13 cellular contexts compared by ENCODE assay signal in the genomic region with DNA sequence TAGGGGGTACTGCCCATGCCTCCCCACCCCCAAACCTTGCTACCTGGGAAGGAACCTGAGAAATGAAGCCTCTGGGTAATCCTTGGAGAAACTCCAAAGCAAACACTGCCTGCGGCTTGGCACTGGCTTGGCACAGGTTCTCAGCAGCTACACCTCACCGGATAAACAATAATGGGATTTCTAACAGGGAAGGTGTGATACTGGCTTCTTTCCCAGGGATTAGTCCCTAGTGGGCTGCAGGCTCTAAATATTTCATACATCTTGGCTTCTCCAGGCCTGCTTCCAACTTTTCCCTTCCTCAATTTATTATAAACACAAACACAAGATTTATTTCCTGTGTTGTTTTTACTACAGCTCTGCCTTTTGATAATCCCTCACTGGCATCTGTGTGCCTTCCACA. TPM values are rescaled to one million over a fixed set of nuclear protein-coding genes. Genes with fewer than 3 reads are reported as not detected.
DNase-seq lines count a peak whose midpoint lies in the region; ATAC-seq lines count a peak whose summit lies in the region.
"Had no signal": no experiment of that assay in that cellular context is flagged by ENCODE, and none has a peak within 500 bp of the region (broad histone marks: within the 10 kb centered on the region; RNA-seq: fewer than 3 reads in every experiment).

No MANE protein-coding gene starts in this region.

- no peak overlapping the region for H2AK5ac ChIP-seq in trophoblast cell (ENCODE audit: low read length)

- H3K9ac ChIP-seq in trophoblast cell (ENCODE audit: low read length), result no peak overlapping the region

- H3K4me3 ChIP-seq in trophoblast cell (ENCODE audit: low read depth, low read length), result no peak overlapping the region

- H4K8ac ChIP-seq in trophoblast cell (ENCODE audit: low read depth, low read length), result no peak overlapping the region

- no peaks in the 10 kb centered on the region for H3K9me3 ChIP-seq in trophoblast cell (ENCODE audit: insufficient read depth, low read depth, low read length)

- ATAC-seq in HG02885 (IDR thresholded peaks at IDR 0.05; ENCODE audit: poor library complexity, unreplicated experiment), result no peak
- ATAC-seq: activated CD8-positive, alpha-beta T cell treated with anti-CD3 and anti-CD28 coated beads, Interleukin-2, amount 10 ng/mL, durations not matched to agents 7 days and 5 days; sciatic nerve had no signal

- H2BK12ac ChIP-seq in trophoblast cell (ENCODE audit: low read length), result no peak overlapping the region

- H4K91ac ChIP-seq in trophoblast cell (ENCODE audit: low read depth, low read length), result no peak overlapping the region

- no peak overlapping the region for H3K4me2 ChIP-seq in trophoblast cell (ENCODE audit: low read length)

- no peaks in the 10 kb centered on the region for H3K27me3 ChIP-seq in trophoblast cell (ENCODE audit: insufficient read depth, low read length)

- H4K12ac ChIP-seq in trophoblast cell (ENCODE audit: low read depth, low read length), result no peak overlapping the region

- no peaks in the 10 kb centered on the region for H3K79me1 ChIP-seq in trophoblast cell (ENCODE audit: low read length)

- H3K36me3 ChIP-seq in trophoblast cell (ENCODE audit: control insufficient read depth in 1 of 2, insufficient read depth in 2 of 2, low read length in 2 of 2), result peaks cover 20 to 35% of the 10 kb centered on the region in 2 experiments

- in situ Hi-C loops in ACHN (cut with HindIII; ENCODE audit: low pct_ligation_motif_present, low pct_unique_long_range_greater_than_20kb, low sequenced_read_pairs), result no loop called here

- no CpG with 5 or more reads among the region's 2 CpGs for WGBS in trophoblast cell (ENCODE audit: extremely low coverage, insufficient coverage, insufficient read length)

- no peak overlapping the region for H2AFZ ChIP-seq in trophoblast cell (ENCODE audit: insufficient read depth, low read length, poor library complexity)

- no peak overlapping the region for H2BK5ac ChIP-seq in trophoblast cell (ENCODE audit: low read depth, low read length, poor library complexity)

- H2BK120ac ChIP-seq in trophoblast cell (ENCODE audit: insufficient read depth, low read length, poor library complexity), result no peak overlapping the region

- H3K18ac ChIP-seq in trophoblast cell (ENCODE audit: low read length), result no peak overlapping the region

- peak overlapping the region; percentile 47 for H3K4ac ChIP-seq in trophoblast cell (ENCODE audit: low read depth, low read length)

- peaks cover 3 to 7% of the 10 kb centered on the region in 2 experiments for H3K4me1 ChIP-seq in trophoblast cell (ENCODE audit: control insufficient read depth in 1 of 2, insufficient read depth in 2 of 2, low read length in 2 of 2)

- no peak overlapping the region for H3K27ac ChIP-seq in trophoblast cell (ENCODE audit: low read depth, low read length)

- H3K23ac ChIP-seq in trophoblast cell (ENCODE audit: low read length), result no peak overlapping the region

- H3K79me2 ChIP-seq in trophoblast cell (ENCODE audit: control insufficient read depth, insufficient read depth, low read length, poor library complexity), result peaks cover 4% of the 10 kb centered on the region

- H3K14ac ChIP-seq in trophoblast cell (ENCODE audit: low read length), result no peak overlapping the region

- peak; percentile 11 for DNase-seq in LoVo (ENCODE audit: low spot score)
- DNase-seq in NCI-H446 (lab: John Stamatoyannopoulos, UW), result peak; percentile 8 to 21
- peak; percentile 78 for DNase-seq in cerebellum (ENCODE audit: low spot score)
- no peak for DNase-seq in trophoblast cell
- DNase-seq in ACHN, result no peak
- no peak for DNase-seq in GDM1 (lab: John Stamatoyannopoulos, UW)
- no peak for DNase-seq in activated T-cell treated with anti-CD3 and anti-CD28 coated beads, Interleukin-2, amount 50 U/mL, for 48 hours
- DNase-seq: activated CD8-positive, alpha-beta T cell treated with anti-CD3 and anti-CD28 coated beads, Interleukin-2, amount 10 ng/mL, durations not matched to agents 7 days and 5 days; activated naive CD4-positive, alpha-beta T cell treated with anti-CD3 and anti-CD28 coated beads for 36 hours; naive B cell; NCI-H1048 had no signal

RNA-seq across cellular contexts. Expression of gene SEC24D, which starts 12.5 kb away (rescaled TPM):
- total RNA-seq in cerebellum, result 18.5 TPM
- 124 and 126 TPM in 2 replicates for polyA plus RNA-seq in trophoblast cell (2013)

Comparison
In these comparisons a context has a peak if more than half of its experiments do, and no peak if none do; other contexts are left out.
1. DNase-seq: peak in LoVo (single experiment), NCI-H446 (2 of 2) and cerebellum (single experiment); none in trophoblast cell (0 of 2), ACHN (single experiment), GDM1 (single experiment) and activated T-cell treated with anti-CD3 and anti-CD28 coated beads, Interleukin-2, amount 50 U/mL, for 48 hours (0 of 2).